ENCODE assay signal across 8 cellular contexts in genomic region chr6:57089265-57089664, GRCh38. TPM values are rescaled to one million over a fixed set of nuclear protein-coding genes. Genes with fewer than 3 reads are reported as not detected.
DNase-seq lines count a peak whose midpoint lies in the region; ATAC-seq, FAIRE-seq and TF ChIP-seq lines count a peak whose summit lies in the region.

No MANE protein-coding gene starts in this region.

- no peak for ATAC-seq in activated T-cell treated with anti-CD3 and anti-CD28 coated beads, Interleukin-2, amount 50 U/mL, for 72 hours (replicated peaks in 1 of 2)
- ATAC-seq in activated naive CD4-positive, alpha-beta T cell treated with anti-CD3 and anti-CD28 coated beads, Interleukin-2, amount 50 U/mL, for 72 hours = no peak
- no peak for ATAC-seq in GM18873 (IDR thresholded peaks at IDR 0.05; ENCODE audit: low FRiP score, unreplicated experiment)

- peaks cover 36% of the 10 kb centered on the region for H3K4me1 Mint-ChIP-seq in activated T-cell treated with anti-CD3 and anti-CD28 coated beads, Interleukin-2, amount 50 U/mL, for 72 hours (ENCODE audit: low read depth)

- H3K36me3 ChIP-seq in kidney (ENCODE audit: control insufficient read depth in 1 of 2, insufficient read depth in 2 of 2, low read length in 2 of 2) (no peaks in the 10 kb centered on the region), thymus (ENCODE audit: control insufficient read depth, insufficient read depth) (no peaks in the 10 kb centered on the region)

- H3K4me1 ChIP-seq in kidney (ENCODE audit: control insufficient read depth in 1 of 2, insufficient read depth in 1 of 2, low read depth in 1 of 2, low read length in 2 of 2) = peaks cover 4 to 11% of the 10 kb centered on the region in 2 donors
- peaks cover 5% of the 10 kb centered on the region for H3K4me1 ChIP-seq in thymus (ENCODE audit: control insufficient read depth, insufficient read depth, low read length)

- H3K4me3 ChIP-seq in kidney (ENCODE audit: low read length in 2 of 2) (peak overlapping the region; percentile 76 to 82), thymus (ENCODE audit: low read length) (peak overlapping the region; percentile 45)

- peaks cover 0 to 18% of the 10 kb centered on the region in 2 donors for H3K36me3 Mint-ChIP-seq in activated T-cell treated with anti-CD3 and anti-CD28 coated beads, Interleukin-2, amount 50 U/mL, for 72 hours (ENCODE audit: insufficient read depth in 2 of 2)
- peaks cover 19 to 27% of the 10 kb centered on the region in 2 donors for H3K36me3 Mint-ChIP-seq in activated naive CD4-positive, alpha-beta T cell treated with anti-CD3 and anti-CD28 coated beads, Interleukin-2, amount 50 U/mL, for 72 hours

- no peaks in the 10 kb centered on the region for H3K27me3 ChIP-seq in thymus (ENCODE audit: control insufficient read depth, insufficient read depth)

- H3K4me3 Mint-ChIP-seq in activated T-cell treated with anti-CD3 and anti-CD28 coated beads, Interleukin-2, amount 50 U/mL, for 72 hours = peak overlapping the region; percentile 74 to 85

- WGBS in thymus = 81% methylated on average over 3 of the region's 3 CpGs

- H3K27ac ChIP-seq in kidney (ENCODE audit: low read depth in 2 of 2, low read length in 2 of 2) (no peak overlapping the region), thymus (ENCODE audit: low read depth) (no peak overlapping the region)

- intact Hi-C loops in kidney (cut with DNase I) = no loop called here

- TF ChIP-seq CTCF in kidney (IDR thresholded peaks at IDR 0.05; ENCODE audit: borderline replicate concordance, extremely low read depth, insufficient read depth) = no peak

- FAIRE-seq in kidney (lab: Jason Lieb, UNC) = no peak

- no peaks in the 10 kb centered on the region for H3K9me3 ChIP-seq in kidney (ENCODE audit: control insufficient read depth in 1 of 2, low read length in 2 of 2)
- H3K9me3 ChIP-seq in thymus (ENCODE audit: control insufficient read depth) = no peaks in the 10 kb centered on the region

- H3K27me3 Mint-ChIP-seq in activated T-cell treated with anti-CD3 and anti-CD28 coated beads, Interleukin-2, amount 50 U/mL, for 72 hours (ENCODE audit: low read depth) = no peaks in the 10 kb centered on the region

- peak overlapping the region in 1 of 2 donors; percentile 29 for H3K9ac ChIP-seq in kidney (ENCODE audit: low read length in 2 of 2)

- H3K9me3 Mint-ChIP-seq in activated T-cell treated with anti-CD3 and anti-CD28 coated beads, Interleukin-2, amount 50 U/mL, for 72 hours = no peaks in the 10 kb centered on the region
- no peaks in the 10 kb centered on the region for H3K9me3 Mint-ChIP-seq in activated naive CD4-positive, alpha-beta T cell treated with anti-CD3 and anti-CD28 coated beads, Interleukin-2, amount 50 U/mL, for 72 hours

- H3K27ac Mint-ChIP-seq in activated T-cell treated with anti-CD3 and anti-CD28 coated beads, Interleukin-2, amount 50 U/mL, for 72 hours = peak overlapping the region; percentile 61
- H3K27ac Mint-ChIP-seq in activated naive CD4-positive, alpha-beta T cell treated with anti-CD3 and anti-CD28 coated beads, Interleukin-2, amount 50 U/mL, for 72 hours = peak overlapping the region; percentile 23 to 97

- no peak for DNase-seq in activated T-cell treated with anti-CD3 and anti-CD28 coated beads, Interleukin-2, amount 50 U/mL, for 72 hours
- no peak for DNase-seq in activated T-cell treated with anti-CD3 and anti-CD28 coated beads, Interleukin-2, amount 50 U/mL, for 1 hour
- DNase-seq in activated naive CD4-positive, alpha-beta T cell treated with anti-CD3 and anti-CD28 coated beads, Interleukin-2, amount 50 U/mL, for 72 hours (ENCODE audit: low spot score in 2 of 2) = no peak
- DNase-seq in kidney (no peak), AML-193 (lab: John Stamatoyannopoulos, UW) (no peak), HCEC 1CT (no peak)

RNA-seq across cellular contexts. Expression of gene ZNF451, which starts 0.7 kb away (rescaled TPM):
- total RNA-seq in activated T-cell treated with anti-CD3 and anti-CD28 coated beads, Interleukin-2, amount 50 U/mL, for 72 hours = 10 to 100 TPM; 73.8 to 76.2 TPM
- total RNA-seq in activated naive CD4-positive, alpha-beta T cell treated with anti-CD3 and anti-CD28 coated beads, Interleukin-2, amount 50 U/mL, for 72 hours = 10 to 100 TPM; 50.8 to 64.7 TPM
- total RNA-seq in kidney = 55.0 TPM
- polyA plus RNA-seq in kidney (ENCODE audit: insufficient read depth, low read depth, low replicate concordance) = 7.8 TPM
- 27.2 TPM for polyA plus RNA-seq in thymus

RNA-seq across cellular contexts. Expression of gene KIAA1586, which starts 42.8 kb away (rescaled TPM):
- 10 to 100 TPM; 12.1 to 12.4 TPM for total RNA-seq in activated T-cell treated with anti-CD3 and anti-CD28 coated beads, Interleukin-2, amount 50 U/mL, for 72 hours
- 10 to 100 TPM in 1 of 2 donors, 1 to 10 TPM in 1; 8.5 to 21.3 TPM for total RNA-seq in activated naive CD4-positive, alpha-beta T cell treated with anti-CD3 and anti-CD28 coated beads, Interleukin-2, amount 50 U/mL, for 72 hours
- 13.7 TPM for total RNA-seq in kidney
- polyA plus RNA-seq in kidney (ENCODE audit: insufficient read depth, low read depth, low replicate concordance) = 4.4 TPM
- 5.9 TPM for polyA plus RNA-seq in thymus
